In the genomic region with DNA sequence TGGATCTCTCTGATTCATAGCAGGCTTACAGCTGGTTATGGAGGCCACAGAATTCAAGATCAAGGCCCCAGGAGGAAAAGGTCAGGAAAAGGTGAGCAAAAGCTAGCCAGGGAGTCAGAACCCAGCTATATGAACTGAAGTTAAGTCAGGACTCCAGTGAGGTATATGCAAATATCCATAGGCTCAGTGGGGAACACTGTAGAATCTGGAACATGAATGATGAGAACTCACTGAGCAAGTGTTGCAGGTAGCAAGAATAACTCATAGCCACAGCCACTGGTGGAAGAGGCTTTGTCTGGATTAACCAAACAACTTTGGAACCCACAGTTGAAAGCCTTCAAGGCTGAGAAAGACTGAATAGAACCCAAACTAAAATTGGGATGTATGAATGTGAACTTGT, we compare ENCODE assay signal across 15 cellular contexts. TPM values are rescaled to one million over a fixed set of nuclear protein-coding genes. Genes with fewer than 3 reads are reported as not detected.
DNase-seq lines count a peak whose midpoint lies in the region; TF ChIP-seq lines count a peak whose summit lies in the region.
"Had no signal": no experiment of that assay in that cellular context is flagged by ENCODE, and none has a peak within 500 bp of the region (broad histone marks: within the 10 kb centered on the region; RNA-seq: fewer than 3 reads in every experiment).

No MANE protein-coding gene starts in this region.

- H3K27ac ChIP-seq in esophagus (ENCODE audit: low read depth in 2 of 2, low read length in 1 of 2) (peak overlapping the region; percentile 42 to 76), trophoblast cell (ENCODE audit: low read depth, low read length) (peak overlapping the region; percentile 15)
- H3K27ac ChIP-seq: A549 had no signal

- no peaks in the 10 kb centered on the region for H3K36me3 ChIP-seq in esophagus (ENCODE audit: control insufficient read depth in 2 of 2, insufficient read depth in 2 of 2, low read length in 1 of 2)
- no peaks in the 10 kb centered on the region for H3K36me3 ChIP-seq in trophoblast cell (ENCODE audit: control insufficient read depth in 1 of 2, insufficient read depth in 2 of 2, low read length in 2 of 2)

- H2BK12ac ChIP-seq in trophoblast cell (ENCODE audit: low read length): no peak overlapping the region

- H3K4me3 Mint-ChIP-seq in activated T-helper 2 cell treated with anti-CD3 and anti-CD28 coated beads, Interferon-gamma antibody, Interleukin-2, Interleukin-4, amounts not matched to agents 10 μg/mL and 5 μg/mL and 100 μg/mL, durations not matched to agents 14 hours and 24 hours and 36 hours (ENCODE audit: low read depth): no peak overlapping the region
- H3K4me3 Mint-ChIP-seq: CD14-positive monocyte; CD8-positive, alpha-beta T cell; HFFc6 had no signal

- H3K27me3 ChIP-seq in esophagus (ENCODE audit: control insufficient read depth in 1 of 2, insufficient read depth in 2 of 2, low read length in 2 of 2) (no peaks in the 10 kb centered on the region), trophoblast cell (ENCODE audit: insufficient read depth, low read length) (no peaks in the 10 kb centered on the region)

- no peaks in the 10 kb centered on the region for H3K79me2 ChIP-seq in trophoblast cell (ENCODE audit: control insufficient read depth, insufficient read depth, low read length, poor library complexity)

- H3K4me1 ChIP-seq in esophagus (ENCODE audit: control insufficient read depth in 2 of 2, insufficient read depth in 2 of 2, low read length in 1 of 2): no peaks in the 10 kb centered on the region
- H3K4me1 ChIP-seq in trophoblast cell (ENCODE audit: control insufficient read depth in 1 of 2, insufficient read depth in 2 of 2, low read length in 2 of 2): peaks cover 9 to 10% of the 10 kb centered on the region in 2 experiments
- H3K4me1 ChIP-seq: A549 had no signal

- H3K18ac ChIP-seq in trophoblast cell (ENCODE audit: low read length): no peak overlapping the region

- H2AFZ ChIP-seq in trophoblast cell (ENCODE audit: insufficient read depth, low read length, poor library complexity): no peak overlapping the region

- H3K4me2 ChIP-seq in trophoblast cell (ENCODE audit: low read length): no peak overlapping the region
- H3K4me2 ChIP-seq: A549 had no signal

- peaks cover 3% of the 10 kb centered on the region for H3K79me1 ChIP-seq in trophoblast cell (ENCODE audit: low read length)

- H3K36me3 Mint-ChIP-seq in activated T-helper 2 cell treated with anti-CD3 and anti-CD28 coated beads, Interferon-gamma antibody, Interleukin-2, Interleukin-4, amounts not matched to agents 10 μg/mL and 5 μg/mL and 100 μg/mL, durations not matched to agents 14 hours and 24 hours and 36 hours (ENCODE audit: low read depth): no peaks in the 10 kb centered on the region
- H3K36me3 Mint-ChIP-seq: CD14-positive monocyte; CD8-positive, alpha-beta T cell had no signal

- no peak overlapping the region for H3K23ac ChIP-seq in trophoblast cell (ENCODE audit: low read length)

- no peaks in the 10 kb centered on the region for H3K27me3 Mint-ChIP-seq in activated T-helper 2 cell treated with anti-CD3 and anti-CD28 coated beads, Interferon-gamma antibody, Interleukin-2, Interleukin-4, amounts not matched to agents 10 μg/mL and 5 μg/mL and 100 μg/mL, durations not matched to agents 14 hours and 24 hours and 36 hours (ENCODE audit: low read depth)

- no peak overlapping the region for H3K9ac ChIP-seq in trophoblast cell (ENCODE audit: low read length)

- no peak for TF ChIP-seq CTCF in GM20000 (IDR thresholded peaks at IDR 0.05; ENCODE audit: extremely low read depth, missing control alignments)

- H4K8ac ChIP-seq in trophoblast cell (ENCODE audit: low read depth, low read length): peak overlapping the region; percentile 79

- no peaks in the 10 kb centered on the region for H3K9me3 ChIP-seq in esophagus (ENCODE audit: control insufficient read depth in 2 of 2, insufficient read depth in 1 of 2, low read depth in 1 of 2, low read length in 1 of 2)
- no peaks in the 10 kb centered on the region for H3K9me3 ChIP-seq in trophoblast cell (ENCODE audit: insufficient read depth, low read depth, low read length)
- H3K9me3 ChIP-seq: A549 had no signal

- DNase-seq in M059J (ENCODE audit: low read depth) (peak; percentile 7), trophoblast cell (no peak), NCI-H1436 (lab: John Stamatoyannopoulos, UW) (no peak), GM20000 (ENCODE audit: low spot score) (no peak)
- DNase-seq in activated T-helper 2 cell treated with anti-CD3 and anti-CD28 coated beads, Interferon-gamma antibody, Interleukin-2, Interleukin-4, amounts not matched to agents 10 μg/mL and 5 μg/mL and 100 μg/mL, durations not matched to agents 14 hours and 24 hours and 36 hours (ENCODE audit: low spot score): no peak
- DNase-seq: CD8-positive, alpha-beta T cell; COR-L47; DMS153; DND-41; GF-D8; HCEC 1CT; HFFc6 had no signal

- peak overlapping the region; percentile 35 for H3K4ac ChIP-seq in trophoblast cell (ENCODE audit: low read depth, low read length)

- H4K91ac ChIP-seq in trophoblast cell (ENCODE audit: low read depth, low read length): peak overlapping the region; percentile 4

- H2BK120ac ChIP-seq in trophoblast cell (ENCODE audit: insufficient read depth, low read length, poor library complexity): peak overlapping the region; percentile 86

- no peak overlapping the region for H4K12ac ChIP-seq in trophoblast cell (ENCODE audit: low read depth, low read length)

- no peak overlapping the region for H3K14ac ChIP-seq in trophoblast cell (ENCODE audit: low read length)

- H3K4me3 ChIP-seq in esophagus (ENCODE audit: low read depth in 1 of 2, low read length in 2 of 2) (no peak overlapping the region), trophoblast cell (ENCODE audit: low read depth, low read length) (no peak overlapping the region)
- H3K4me3 ChIP-seq: A549 had no signal

- no peak overlapping the region for H3K27ac Mint-ChIP-seq in activated T-helper 2 cell treated with anti-CD3 and anti-CD28 coated beads, Interferon-gamma antibody, Interleukin-2, Interleukin-4, amounts not matched to agents 10 μg/mL and 5 μg/mL and 100 μg/mL, durations not matched to agents 14 hours and 24 hours and 36 hours
- H3K27ac Mint-ChIP-seq: CD14-positive monocyte; CD8-positive, alpha-beta T cell; HFFc6 had no signal

- intact Hi-C loops in activated T-helper 2 cell treated with anti-CD3 and anti-CD28 coated beads, Interferon-gamma antibody, Interleukin-2, Interleukin-4, amounts not matched to agents 10 μg/mL and 5 μg/mL and 100 μg/mL, durations not matched to agents 14 hours and 24 hours and 36 hours (cut with micrococcal nuclease): no loop called here

- peak overlapping the region; percentile 73 for H2BK5ac ChIP-seq in trophoblast cell (ENCODE audit: low read depth, low read length, poor library complexity)

- no peaks in the 10 kb centered on the region for H3K4me1 Mint-ChIP-seq in activated T-helper 2 cell treated with anti-CD3 and anti-CD28 coated beads, Interferon-gamma antibody, Interleukin-2, Interleukin-4, amounts not matched to agents 10 μg/mL and 5 μg/mL and 100 μg/mL, durations not matched to agents 14 hours and 24 hours and 36 hours (ENCODE audit: low read depth)

- H3K9me3 Mint-ChIP-seq in activated T-helper 2 cell treated with anti-CD3 and anti-CD28 coated beads, Interferon-gamma antibody, Interleukin-2, Interleukin-4, amounts not matched to agents 10 μg/mL and 5 μg/mL and 100 μg/mL, durations not matched to agents 14 hours and 24 hours and 36 hours: no peaks in the 10 kb centered on the region
- H3K9me3 Mint-ChIP-seq: CD14-positive monocyte; CD8-positive, alpha-beta T cell; HFFc6 had no signal

- H2AK5ac ChIP-seq in trophoblast cell (ENCODE audit: low read length): peak overlapping the region; percentile 7

RNA-seq across cellular contexts. Expression of gene COBLL1, which starts 24.7 kb away (rescaled TPM):
- 12.5 and 15.6 TPM in 2 replicates for total RNA-seq in M059J (2014; rRNA removed; shearing (Covaris generic))
- polyA plus RNA-seq in esophagus: 10 to 100 TPM; 18.0 to 27.9 TPM
- 140 and 143 TPM in 2 replicates for polyA plus RNA-seq in trophoblast cell (2013)
- total RNA-seq in activated T-helper 2 cell treated with anti-CD3 and anti-CD28 coated beads, Interferon-gamma antibody, Interleukin-2, Interleukin-4, amounts not matched to agents 10 μg/mL and 5 μg/mL and 100 μg/mL, durations not matched to agents 14 hours and 24 hours and 36 hours: 0.11 and 0.14 TPM in 2 replicates

Comparison
In these comparisons a context has a peak if more than half of its experiments do, and no peak if none do; other contexts are left out.
1. RNA of gene COBLL1, which starts 24.7 kb away (total RNA-seq): 12.5 to 15.6 TPM in M059J; 0.11 to 0.14 TPM in activated T-helper 2 cell treated with anti-CD3 and anti-CD28 coated beads, Interferon-gamma antibody, Interleukin-2, Interleukin-4, amounts not matched to agents 10 μg/mL and 5 μg/mL and 100 μg/mL, durations not matched to agents 14 hours and 24 hours and 36 hours; every median in the first group is over 10 times any median in the second.